Comparison of ENCODE assay signal across 11 cellular contexts in genomic region chr3:27349832-27350231, GRCh38. TPM values are rescaled to one million over a fixed set of nuclear protein-coding genes. Genes with fewer than 3 reads are reported as not detected.
DNase-seq lines count a peak whose midpoint lies in the region; ATAC-seq and TF ChIP-seq lines count a peak whose summit lies in the region.
"Had no signal": no experiment of that assay in that cellular context is flagged by ENCODE, and none has a peak within 500 bp of the region (broad histone marks: within the 10 kb centered on the region; RNA-seq: fewer than 3 reads in every experiment).

No MANE protein-coding gene starts in this region.

- no peaks in the 10 kb centered on the region for H3K9me3 Mint-ChIP-seq in CD4-positive, alpha-beta memory T cell
- H3K9me3 Mint-ChIP-seq in CD14-positive monocyte = no peaks in the 10 kb centered on the region
- no peaks in the 10 kb centered on the region for H3K9me3 Mint-ChIP-seq in stimulated activated naive CD8-positive, alpha-beta T cell treated with anti-CD3 and anti-CD28 coated beads, Interleukin-15, amount 100 ng/mL, for 72 hours

- intact Hi-C loops in CD4-positive, alpha-beta memory T cell (cut with micrococcal nuclease) = no loop called here
- intact Hi-C loops in CD14-positive monocyte (cut with micrococcal nuclease) = no loop called here
- intact Hi-C loops in colonic mucosa (cut with DNase I) = no loop called here

- no peak overlapping the region for H3K4me3 ChIP-seq in CD4-positive, alpha-beta memory T cell (ENCODE audit: low read length in 2 of 2)
- H3K4me3 ChIP-seq in colonic mucosa = no peak overlapping the region
- H3K4me3 ChIP-seq: SJCRH30 had no signal

- no peaks in the 10 kb centered on the region for H3K36me3 ChIP-seq in CD4-positive, alpha-beta memory T cell (ENCODE audit: insufficient read depth, low read length)
- H3K36me3 ChIP-seq in colonic mucosa = no peaks in the 10 kb centered on the region
- H3K36me3 ChIP-seq: SJCRH30 had no signal

- H3K9ac ChIP-seq in colonic mucosa (ENCODE audit: low read depth in 2 of 2, low read length in 2 of 2) = no peak overlapping the region

- no peaks in the 10 kb centered on the region for H3K27me3 ChIP-seq in CD4-positive, alpha-beta memory T cell (ENCODE audit: insufficient read depth, low read length)
- H3K27me3 ChIP-seq in colonic mucosa = no peaks in the 10 kb centered on the region
- H3K27me3 ChIP-seq: SJCRH30 had no signal

- no peak for TF ChIP-seq CTCF in CD14-positive monocyte (IDR thresholded peaks at IDR 0.05)
- no peak for TF ChIP-seq CTCF in colonic mucosa (IDR thresholded peaks at IDR 0.05)

- H3K27me3 Mint-ChIP-seq in CD4-positive, alpha-beta memory T cell = no peaks in the 10 kb centered on the region
- peaks cover 0 to 1% (median 0%) of the 10 kb centered on the region in 3 donors for H3K27me3 Mint-ChIP-seq in CD14-positive monocyte (ENCODE audit: low read depth in 3 of 3)
- H3K27me3 Mint-ChIP-seq in stimulated activated naive CD8-positive, alpha-beta T cell treated with anti-CD3 and anti-CD28 coated beads, Interleukin-15, amount 100 ng/mL, for 72 hours = no peaks in the 10 kb centered on the region

- DNase-seq in CD4-positive, alpha-beta memory T cell = peak in 1 of 5 donors; percentile 5
- DNase-seq in CD14-positive monocyte (ENCODE audit: low spot score) (no peak), GF-D8 (lab: John Stamatoyannopoulos, UW) (no peak), colonic mucosa (no peak)
- DNase-seq in stimulated activated naive CD8-positive, alpha-beta T cell treated with anti-CD3 and anti-CD28 coated beads, Interleukin-15, amount 100 ng/mL, for 72 hours = no peak
- DNase-seq: activated CD4-positive, alpha-beta T cell treated with anti-CD3 and anti-CD28 coated beads, Interleukin-2, amount 50 U/mL, for 4 hours; NCI-H187; SJCRH30 had no signal

- H3K27ac ChIP-seq in CD4-positive, alpha-beta memory T cell (ENCODE audit: low read depth, low read length) = peak overlapping the region; percentile 6
- H3K27ac ChIP-seq in colonic mucosa = no peak overlapping the region
- H3K27ac ChIP-seq: SJCRH30 had no signal

- POLR2A ChIA-PET in CD4-positive, alpha-beta memory T cell (lab: Charles Lee; ENCODE audit: partially characterized antibody) = no interaction called here

- peak; percentile 62 for ATAC-seq in GM19463 (IDR thresholded peaks at IDR 0.05; ENCODE audit: unreplicated experiment)
- ATAC-seq in HG03095 (IDR thresholded peaks at IDR 0.05; ENCODE audit: unreplicated experiment) = peak; percentile 80
- no peak for ATAC-seq in stimulated activated naive CD8-positive, alpha-beta T cell treated with anti-CD3 and anti-CD28 coated beads, Interleukin-15, amount 100 ng/mL, for 72 hours

- no peaks in the 10 kb centered on the region for H3K36me3 Mint-ChIP-seq in CD4-positive, alpha-beta memory T cell
- no peaks in the 10 kb centered on the region for H3K36me3 Mint-ChIP-seq in CD14-positive monocyte

- peak overlapping the region in 5 of 7 donors; percentile 31 to 86 (median 71) for H3K27ac Mint-ChIP-seq in CD4-positive, alpha-beta memory T cell
- H3K27ac Mint-ChIP-seq in CD14-positive monocyte = no peak overlapping the region
- H3K27ac Mint-ChIP-seq in stimulated activated naive CD8-positive, alpha-beta T cell treated with anti-CD3 and anti-CD28 coated beads, Interleukin-15, amount 100 ng/mL, for 72 hours = no peak overlapping the region

- CTCF ChIA-PET in CD4-positive, alpha-beta memory T cell (lab: Charles Lee; ENCODE audit: partially characterized antibody) = interaction anchor here (1.8 kb wide), 1 partner anchor 331 kb away, joined by 8 read pairs; no protein-coding TSS in a partner anchor

- peak overlapping the region; percentile 1 to 76 (median 64) for H3K4me3 Mint-ChIP-seq in CD4-positive, alpha-beta memory T cell
- no peak overlapping the region for H3K4me3 Mint-ChIP-seq in CD14-positive monocyte
- H3K4me3 Mint-ChIP-seq in stimulated activated naive CD8-positive, alpha-beta T cell treated with anti-CD3 and anti-CD28 coated beads, Interleukin-15, amount 100 ng/mL, for 72 hours = no peak overlapping the region

- H3K4me1 Mint-ChIP-seq in CD4-positive, alpha-beta memory T cell = peaks cover 18 to 46% (median 30%) of the 10 kb centered on the region in 4 donors
- H3K4me1 Mint-ChIP-seq in CD14-positive monocyte = peaks cover 9% of the 10 kb centered on the region
- no peaks in the 10 kb centered on the region for H3K4me1 Mint-ChIP-seq in stimulated activated naive CD8-positive, alpha-beta T cell treated with anti-CD3 and anti-CD28 coated beads, Interleukin-15, amount 100 ng/mL, for 72 hours

- no peaks in the 10 kb centered on the region for H3K9me3 ChIP-seq in CD4-positive, alpha-beta memory T cell (ENCODE audit: control insufficient read depth in 1 of 2, low read length in 2 of 2)
- H3K9me3 ChIP-seq in colonic mucosa = no peaks in the 10 kb centered on the region
- H3K9me3 ChIP-seq: SJCRH30 had no signal

- 0 out of 2 replicates have a peak, but pooled peaks have one; percentile 11 for TF ChIP-seq POLR2A in Raji (IDR thresholded peaks at IDR 0.05; ENCODE audit: insufficient read depth, low read depth, low read length)

- no peaks in the 10 kb centered on the region for H3K4me1 ChIP-seq in CD4-positive, alpha-beta memory T cell (ENCODE audit: insufficient read depth, low read length)
- H3K4me1 ChIP-seq in colonic mucosa = no peaks in the 10 kb centered on the region
- H3K4me1 ChIP-seq: SJCRH30 had no signal

RNA-seq across cellular contexts. Expression of gene NEK10, which starts 19.4 kb away (rescaled TPM):
- 1 to 10 TPM; 1.4 to 2.7 TPM for total RNA-seq in CD4-positive, alpha-beta memory T cell
- polyA plus RNA-seq in CD4-positive, alpha-beta memory T cell = under 1 TPM in 1 of 2 donors, not detected in 1; 0.10 TPM
- not detected for polyA plus RNA-seq in CD14-positive monocyte
- under 1 TPM; 0.67 to 0.88 TPM for total RNA-seq in colonic mucosa

Comparison
In these comparisons a context has a peak if more than half of its experiments do, and no peak if none do; other contexts are left out.
1. H3K27ac Mint-ChIP-seq: peak in CD4-positive, alpha-beta memory T cell (5 of 7); none in CD14-positive monocyte (0 of 7) and stimulated activated naive CD8-positive, alpha-beta T cell treated with anti-CD3 and anti-CD28 coated beads, Interleukin-15, amount 100 ng/mL, for 72 hours (0 of 2).
2. H3K4me3 Mint-ChIP-seq: peak in CD4-positive, alpha-beta memory T cell (8 of 8); none in CD14-positive monocyte (0 of 2) and stimulated activated naive CD8-positive, alpha-beta T cell treated with anti-CD3 and anti-CD28 coated beads, Interleukin-15, amount 100 ng/mL, for 72 hours (0 of 2).